Comparison of ENCODE assay signal across 8 cellular contexts in genomic region chr20:5749512-5750490, GRCh38. TPM values are rescaled to one million over a fixed set of nuclear protein-coding genes. Genes with fewer than 3 reads are reported as not detected.
DNase-seq lines count a peak whose midpoint lies in the region; ATAC-seq and TF ChIP-seq lines count a peak whose summit lies in the region.

TSS of gene SHLD1 (plus strand) at chr20:5750401. CDS start at chr20:5772866, 22,465 bp downstream.

- DNase-seq in D341Med (ENCODE audit: low spot score), result peak; percentile 87
- DNase-seq in HuH-7.5 (ENCODE audit: low spot score), result peak; percentile 59
- peak; percentile 93 for DNase-seq in OCI-M1 (lab: John Stamatoyannopoulos, UW)
- peak; percentile 77 for DNase-seq in activated T-cell treated with anti-CD3 and anti-CD28 coated beads for 24 hours (ENCODE audit: low read depth)
- no peak for DNase-seq in epithelial cell of proximal tubule (ENCODE audit: low read depth)
- peak; percentile 86 for DNase-seq in mucosa of gallbladder (ENCODE audit: low spot score)
- peak; percentile 68 for DNase-seq in stimulated activated CD8-positive, alpha-beta memory T cell treated with anti-CD3 and anti-CD28 coated beads, Interleukin-4, amount 100 ng/mL, for 24 hours (ENCODE audit: low read depth)

- H3K4me3 ChIP-seq in epithelial cell of proximal tubule (ENCODE audit: low read depth, low read length), result peak within 1 kb of the TSS; percentile 64

- peak; percentile 84 for ATAC-seq in GM21515 (IDR thresholded peaks at IDR 0.05; ENCODE audit: unreplicated experiment)

- no peak for TF ChIP-seq CTCF in epithelial cell of proximal tubule (conservative IDR thresholded peaks at IDR 0.05; ENCODE audit: low read depth, low read length)

RNA-seq across cellular contexts. Expression of gene SHLD1, which starts in this region (rescaled TPM):
- total RNA-seq in epithelial cell of proximal tubule (1.3 and 1.7 TPM in 2 replicates), mucosa of gallbladder (12.1 TPM)
